ENCODE assay signal across 10 cellular contexts in genomic region chr3:160697628-160698382, GRCh38. TPM values are rescaled to one million over a fixed set of nuclear protein-coding genes. Genes with fewer than 3 reads are reported as not detected.
DNase-seq lines count a peak whose midpoint lies in the region; ATAC-seq, FAIRE-seq and TF ChIP-seq lines count a peak whose summit lies in the region.
"Had no signal": no experiment of that assay in that cellular context is flagged by ENCODE, and none has a peak within 500 bp of the region (broad histone marks: within the 10 kb centered on the region; RNA-seq: fewer than 3 reads in every experiment).

No MANE protein-coding gene starts in this region.

- WGBS in GM23248 (ENCODE audit: low coverage in 1 of 2, low lambda C conversion rate in 2 of 2, missing lambda C conversion rate in 2 of 2), 2 experiments = 95 to 97% methylated on average over 1 of the region's 1 CpG

- DNase-seq in GM12892 (ENCODE audit: insufficient read length) = no peak
- DNase-seq in GM23248 = peak; percentile 68
- peak; percentile 14 for DNase-seq in NCI-H748 treated with DMSO at 0.1 percent for 48 hours (lab: John Stamatoyannopoulos, UW)
- no peak for DNase-seq in left ventricle myocardium superior
- no peak for DNase-seq in SW480 (ENCODE audit: low spot score)
- DNase-seq in glomerular visceral epithelial cell (ENCODE audit: extremely low spot score) = no peak
- no peak for DNase-seq in medulla oblongata (ENCODE audit: extremely low spot score)
- no peak for DNase-seq in DMS114 treated with DMSO at 0.1 percent for 48 hours (lab: John Stamatoyannopoulos, UW; ENCODE audit: unreplicated experiment)
- DNase-seq: activated gamma-delta T cell treated with Interleukin-2 at 50 U/mL for 16 hours had no signal

- no peaks in the 10 kb centered on the region for H3K9me2 ChIP-seq in GM23248 (ENCODE audit: insufficient read depth)

- no peaks in the 10 kb centered on the region for H3K79me2 ChIP-seq in GM23248 (ENCODE audit: insufficient read depth)

- no peak for TF ChIP-seq POLR2A in GM12892 (IDR thresholded peaks at IDR 0.05; ENCODE audit: low read depth, low read length)

- no peak overlapping the region for H2AFZ ChIP-seq in GM23248

- peak; percentile 64 for ATAC-seq in left ventricle myocardium superior

- H3K36me3 ChIP-seq in GM23248 (ENCODE audit: low read depth) = no peaks in the 10 kb centered on the region

- in situ Hi-C loops in GM23248 (cut with MboI) = no loop called here

- FAIRE-seq in GM12892 (lab: Jason Lieb, UNC) = peak; percentile 81

- 0 out of 2 replicates have a peak, but pooled peaks cover 15% of the 10 kb centered on the region for H3F3A ChIP-seq in GM23248 (ENCODE audit: insufficient read depth)

- no peak overlapping the region for H3K9ac ChIP-seq in GM23248

- H3K9me3 ChIP-seq in GM23248 (ENCODE audit: low read depth) = no peaks in the 10 kb centered on the region

- H3K27me3 ChIP-seq in GM23248 (replicated peaks; ENCODE audit: insufficient read depth) = no peaks in the 10 kb centered on the region

- peaks cover 30% of the 10 kb centered on the region for H3K4me1 ChIP-seq in GM23248 (ENCODE audit: insufficient read depth)

- no peak overlapping the region for H3K4me2 ChIP-seq in GM23248 (ENCODE audit: unreplicated experiment)

- no peak overlapping the region for H3K27ac ChIP-seq in GM23248

- no peak overlapping the region for H3K4me3 ChIP-seq in GM23248

- intact Hi-C loops in left ventricle myocardium superior (cut with micrococcal nuclease) = no loop called here

- H4K20me1 ChIP-seq in GM23248 (ENCODE audit: insufficient read depth) = no peaks in the 10 kb centered on the region

RNA-seq across cellular contexts. Expression of gene ARL14, which starts 20.8 kb away (rescaled TPM):
- polyA plus RNA-seq in GM12892 (2012; ENCODE audit: missing spikeins) = 0.34 TPM
- not detected in 2 replicates for total RNA-seq in GM23248 (2014; rRNA removed; shearing (Covaris generic))
- polyA plus RNA-seq in GM23248 (2016; fragmentation: Nextera tagmentation; extraction: Ambion mirVana) = not detected in 2 replicates
- not detected for total RNA-seq in left ventricle myocardium superior
- total RNA-seq: pulmonary artery endothelial cell had no signal

RNA-seq across cellular contexts. Expression of gene PPM1L, which starts 58.2 kb away (rescaled TPM):
- polyA plus RNA-seq in GM12892 (2012; ENCODE audit: missing spikeins) = 0.23 TPM
- total RNA-seq in GM23248 (2014; rRNA removed; shearing (Covaris generic)) = under 0.01 and 0.38 TPM in 2 replicates
- 0.15 and 0.26 TPM in 2 replicates for polyA plus RNA-seq in GM23248 (2016; fragmentation: Nextera tagmentation; extraction: Ambion mirVana)
- total RNA-seq in left ventricle myocardium superior = 56.4 TPM

Comparison
In these comparisons a context has a peak if more than half of its experiments do, and no peak if none do; other contexts are left out.
1. DNase-seq: peak in GM23248 (single experiment) and NCI-H748 treated with DMSO at 0.1 percent for 48 hours (single experiment); none in GM12892 (single experiment), left ventricle myocardium superior (single experiment), SW480 (single experiment), glomerular visceral epithelial cell (single experiment), medulla oblongata (single experiment) and DMS114 treated with DMSO at 0.1 percent for 48 hours (single experiment).
2. RNA of gene PPM1L, which starts 58.2 kb away (total RNA-seq): 56.4 TPM in left ventricle myocardium superior (single experiment); under 0.01 to 0.38 TPM in GM23248; every median in the first group is over 10 times any median in the second.